Comparison of ENCODE assay signal across 9 cellular contexts in genomic region chr6:106574729-106575458, GRCh38. TPM values are rescaled to one million over a fixed set of nuclear protein-coding genes. Genes with fewer than 3 reads are reported as not detected.
DNase-seq lines count a peak whose midpoint lies in the region; ATAC-seq and TF ChIP-seq lines count a peak whose summit lies in the region.
"Had no signal": no experiment of that assay in that cellular context is flagged by ENCODE, and none has a peak within 500 bp of the region (broad histone marks: within the 10 kb centered on the region; RNA-seq: fewer than 3 reads in every experiment).

No MANE protein-coding gene starts in this region.

- H3K27ac ChIP-seq in esophagus muscularis mucosa (replicated peaks in 1 of 4), result no peak overlapping the region

- peaks cover 7% of the 10 kb centered on the region for H3K36me3 Mint-ChIP-seq in activated CD4-positive, alpha-beta T cell treated with anti-CD3 and anti-CD28 coated beads, Interleukin-2, amount 10 ng/mL, durations not matched to agents 7 days and 5 days (ENCODE audit: low read depth)

- no peaks in the 10 kb centered on the region for H3K27me3 Mint-ChIP-seq in activated CD4-positive, alpha-beta T cell treated with anti-CD3 and anti-CD28 coated beads, Interleukin-2, amount 10 ng/mL, durations not matched to agents 7 days and 5 days
- H3K27me3 Mint-ChIP-seq: naive B cell had no signal

- ATAC-seq in GM21723 (IDR thresholded peaks at IDR 0.05; ENCODE audit: unreplicated experiment) (no peak), GM18870 (IDR thresholded peaks at IDR 0.05; ENCODE audit: unreplicated experiment) (no peak)

- peaks cover 7 to 57% (median 33%) of the 10 kb centered on the region in 4 donors for H3K36me3 ChIP-seq in esophagus muscularis mucosa

- no peak for TF ChIP-seq POLR2A in esophagus muscularis mucosa (IDR thresholded peaks at IDR 0.05; ENCODE audit: low read depth)

- no peaks in the 10 kb centered on the region for H3K9me3 Mint-ChIP-seq in activated CD4-positive, alpha-beta T cell treated with anti-CD3 and anti-CD28 coated beads, Interleukin-2, amount 10 ng/mL, durations not matched to agents 7 days and 5 days
- H3K9me3 Mint-ChIP-seq: naive B cell had no signal

- no peak overlapping the region for H3K27ac Mint-ChIP-seq in activated CD4-positive, alpha-beta T cell treated with anti-CD3 and anti-CD28 coated beads, Interleukin-2, amount 10 ng/mL, durations not matched to agents 7 days and 5 days

- H3K4me1 ChIP-seq in esophagus muscularis mucosa, result peaks cover 0 to 3% (median 0%) of the 10 kb centered on the region in 4 donors

- no peaks in the 10 kb centered on the region for H3K27me3 ChIP-seq in esophagus muscularis mucosa

- DNase-seq in GM03348 (ENCODE audit: low spot score) (peak; percentile 75), RKO (ENCODE audit: low spot score) (peak; percentile 54), esophagus muscularis mucosa (ENCODE audit: extremely low spot score) (peak; percentile 75), pons (ENCODE audit: low spot score) (peak; percentile 78), OCI-M2 (lab: John Stamatoyannopoulos, UW; ENCODE audit: unreplicated experiment) (no peak)
- DNase-seq in activated CD4-positive, alpha-beta T cell treated with anti-CD3 and anti-CD28 coated beads, Interleukin-2, amount 10 ng/mL, durations not matched to agents 7 days and 5 days, result no peak
- DNase-seq: naive B cell had no signal

- CTCF ChIA-PET in activated CD4-positive, alpha-beta T cell treated with anti-CD3 and anti-CD28 coated beads, Interleukin-2, amount 10 ng/mL, durations not matched to agents 7 days and 5 days (lab: Charles Lee), result interaction anchor here (1.6 kb wide), 1 partner anchor 8 kb away, joined by 5 read pairs; no protein-coding TSS in a partner anchor

- TF ChIP-seq EP300 in esophagus muscularis mucosa (IDR thresholded peaks at IDR 0.05), result no peak

- H3K4me3 Mint-ChIP-seq in activated CD4-positive, alpha-beta T cell treated with anti-CD3 and anti-CD28 coated beads, Interleukin-2, amount 10 ng/mL, durations not matched to agents 7 days and 5 days, result no peak overlapping the region
- H3K4me3 Mint-ChIP-seq: naive B cell had no signal

- intact Hi-C loops in esophagus muscularis mucosa (cut with DNase I), result no loop called here

- H3K4me1 Mint-ChIP-seq in activated CD4-positive, alpha-beta T cell treated with anti-CD3 and anti-CD28 coated beads, Interleukin-2, amount 10 ng/mL, durations not matched to agents 7 days and 5 days, result peaks cover 17% of the 10 kb centered on the region

- 80% methylated on average over 14 of the region's 16 CpGs for WGBS in esophagus muscularis mucosa

- H3K9me3 ChIP-seq in esophagus muscularis mucosa, result no peaks in the 10 kb centered on the region

- POLR2A ChIA-PET in activated CD4-positive, alpha-beta T cell treated with anti-CD3 and anti-CD28 coated beads, Interleukin-2, amount 10 ng/mL, durations not matched to agents 7 days and 5 days (lab: Charles Lee), result interaction anchor here (0.7 kb wide), 1 partner anchor 39 kb away, joined by 3 read pairs; no protein-coding TSS in a partner anchor

- no peak overlapping the region for H3K4me3 ChIP-seq in esophagus muscularis mucosa

- TF ChIP-seq CTCF in esophagus muscularis mucosa (IDR thresholded peaks at IDR 0.05), result no peak

RNA-seq across cellular contexts. Expression of gene RTN4IP1, which starts 54.4 kb away (rescaled TPM):
- 1 to 10 TPM; 2.3 to 6.2 (median 4.9) TPM for total RNA-seq in esophagus muscularis mucosa
- 1 to 10 TPM; 5.4 to 6.3 TPM for total RNA-seq in activated CD4-positive, alpha-beta T cell treated with anti-CD3 and anti-CD28 coated beads, Interleukin-2, amount 10 ng/mL, durations not matched to agents 7 days and 5 days

RNA-seq across cellular contexts. Expression of gene QRSL1, which starts 54.5 kb away (rescaled TPM):
- total RNA-seq in esophagus muscularis mucosa, result 1 to 10 TPM; 6.7 to 9.1 (median 8.3) TPM
- total RNA-seq in activated CD4-positive, alpha-beta T cell treated with anti-CD3 and anti-CD28 coated beads, Interleukin-2, amount 10 ng/mL, durations not matched to agents 7 days and 5 days, result 10 to 100 TPM; 12.6 to 14.7 TPM

Comparison
In these comparisons a context has a peak if more than half of its experiments do, and no peak if none do; other contexts are left out.
1. DNase-seq: peak in GM03348 (single experiment), RKO (single experiment), esophagus muscularis mucosa (single experiment) and pons (single experiment); none in OCI-M2 (single experiment) and activated CD4-positive, alpha-beta T cell treated with anti-CD3 and anti-CD28 coated beads, Interleukin-2, amount 10 ng/mL, durations not matched to agents 7 days and 5 days (single experiment).